In the genomic region with DNA sequence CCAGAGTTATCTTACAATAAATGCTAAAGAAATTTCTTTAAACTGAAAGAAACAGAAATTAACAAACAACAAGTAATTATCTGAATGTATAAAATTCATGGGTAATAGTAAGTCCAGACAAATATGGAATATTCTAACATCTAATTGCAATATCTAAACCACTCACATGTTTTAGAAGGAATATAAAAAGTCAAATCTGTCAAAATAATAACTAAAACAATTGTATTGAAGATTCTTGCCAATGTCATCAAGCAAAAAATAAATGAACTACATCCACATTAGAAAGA, we compare ENCODE assay signal across 6 cellular contexts.
"Had no signal": no experiment of that assay in that cellular context is flagged by ENCODE, and none has a peak within 500 bp of the region (broad histone marks: within the 10 kb centered on the region; RNA-seq: fewer than 3 reads in every experiment).

No MANE protein-coding gene starts in this region.

- DNase-seq: GOT3, HCEC 1CT, HFFc6 had no signal

- H3K9ac ChIP-seq: GM23248 had no signal

- H3K9me3 ChIP-seq: HAP-1 had no signal

- H3K4me2 ChIP-seq: GM23338 had no signal

- H3K4me3 ChIP-seq: GM23248, GM23338, HAP-1 had no signal

- H3K36me3 ChIP-seq: HAP-1 had no signal

- H3K27ac ChIP-seq: GM23248 had no signal

- H2AFZ ChIP-seq: GM23248 had no signal
